ENCODE assay signal across 25 cellular contexts in genomic region chr1:66273674-66274073, GRCh38.
DNase-seq lines count a peak whose midpoint lies in the region; ATAC-seq and TF ChIP-seq lines count a peak whose summit lies in the region.
"Had no signal": no experiment of that assay in that cellular context is flagged by ENCODE, and none has a peak within 500 bp of the region (broad histone marks: within the 10 kb centered on the region; RNA-seq: fewer than 3 reads in every experiment).

No MANE protein-coding gene starts in this region.

- TF ChIP-seq POLR2A in adrenal gland (IDR thresholded peaks at IDR 0.05) = no peak

- H3K27ac Mint-ChIP-seq in natural killer cell treated with Interleukin-12 subunit alpha and Interleukin-12 subunit beta and Interleukin-15 and Interleukin-18, amount 100 ng/mL, for 72 hours = peak overlapping the region; percentile 96 to 99
- H3K27ac Mint-ChIP-seq in natural killer cell = no peak overlapping the region
- H3K27ac Mint-ChIP-seq in activated naive CD8-positive, alpha-beta T cell treated with anti-CD3 and anti-CD28 coated beads, Interleukin-2, amount 10 ng/mL, durations not matched to agents 7 days and 5 days = peak overlapping the region; percentile 50
- H3K27ac Mint-ChIP-seq: activated CD4-positive, alpha-beta memory T cell treated with anti-CD3 and anti-CD28 coated beads, Interleukin-2, amount 10 ng/mL, durations not matched to agents 7 days and 5 days; dendritic cell treated with granulocyte-macrophage colony-stimulating factor and Interleukin-4, amounts not matched to agents 40 ng/mL and 50 ng/mL, for 4 days; WTC11 had no signal

- no peaks in the 10 kb centered on the region for H3K9me3 Mint-ChIP-seq in natural killer cell treated with Interleukin-12 subunit alpha and Interleukin-12 subunit beta and Interleukin-15 and Interleukin-18, amount 100 ng/mL, for 72 hours
- no peaks in the 10 kb centered on the region for H3K9me3 Mint-ChIP-seq in natural killer cell
- peaks cover 1% of the 10 kb centered on the region for H3K9me3 Mint-ChIP-seq in activated naive CD8-positive, alpha-beta T cell treated with anti-CD3 and anti-CD28 coated beads, Interleukin-2, amount 10 ng/mL, durations not matched to agents 7 days and 5 days
- H3K9me3 Mint-ChIP-seq: activated CD4-positive, alpha-beta memory T cell treated with anti-CD3 and anti-CD28 coated beads, Interleukin-2, amount 10 ng/mL, durations not matched to agents 7 days and 5 days; CD8-positive, alpha-beta T cell; dendritic cell treated with granulocyte-macrophage colony-stimulating factor and Interleukin-4, amounts not matched to agents 40 ng/mL and 50 ng/mL, for 4 days; WTC11 had no signal

- H3K36me3 ChIP-seq in left ventricle myocardium inferior = no peaks in the 10 kb centered on the region
- no peaks in the 10 kb centered on the region for H3K36me3 ChIP-seq in adrenal gland (replicated peaks in 1 of 2)
- no peaks in the 10 kb centered on the region for H3K36me3 ChIP-seq in BE2C
- H3K36me3 ChIP-seq: sigmoid colon, SJCRH30, thoracic aorta had no signal

- ATAC-seq in natural killer cell treated with Interleukin-12 subunit alpha and Interleukin-12 subunit beta and Interleukin-15 and Interleukin-18, amount 100 ng/mL, for 72 hours = no peak
- ATAC-seq in natural killer cell = no peak
- no peak for ATAC-seq in activated naive CD8-positive, alpha-beta T cell treated with anti-CD3 and anti-CD28 coated beads, Interleukin-2, amount 10 ng/mL, durations not matched to agents 7 days and 5 days (ENCODE audit: low read depth)
- ATAC-seq: CD8-positive, alpha-beta T cell; GM12878; PC-3; WTC11 had no signal

- H3K27me3 ChIP-seq in left ventricle myocardium inferior (ENCODE audit: low read depth) (no peaks in the 10 kb centered on the region), adrenal gland (no peaks in the 10 kb centered on the region), BE2C (no peaks in the 10 kb centered on the region)
- H3K27me3 ChIP-seq: sigmoid colon, SJCRH30 had no signal

- peaks cover 65 to 70% of the 10 kb centered on the region in 2 donors for H3K4me1 Mint-ChIP-seq in natural killer cell treated with Interleukin-12 subunit alpha and Interleukin-12 subunit beta and Interleukin-15 and Interleukin-18, amount 100 ng/mL, for 72 hours (ENCODE audit: low read depth in 2 of 2)
- peaks cover 29 to 31% of the 10 kb centered on the region in 2 donors for H3K4me1 Mint-ChIP-seq in natural killer cell
- H3K4me1 Mint-ChIP-seq in activated naive CD8-positive, alpha-beta T cell treated with anti-CD3 and anti-CD28 coated beads, Interleukin-2, amount 10 ng/mL, durations not matched to agents 7 days and 5 days = peaks cover 69% of the 10 kb centered on the region

- TF ChIP-seq CTCF in natural killer cell (IDR thresholded peaks at IDR 0.05) (no peak), left ventricle myocardium inferior (IDR thresholded peaks at IDR 0.05; ENCODE audit: borderline replicate concordance) (no peak), adrenal gland (IDR thresholded peaks at IDR 0.05) (no peak), BE2C (IDR thresholded peaks at IDR 0.05; ENCODE audit: low read depth, low read length) (no peak)

- H3K27ac ChIP-seq in left ventricle myocardium inferior (replicated peaks) = peak overlapping the region; percentile 95
- H3K27ac ChIP-seq in adrenal gland = no peak overlapping the region
- H3K27ac ChIP-seq: SJCRH30, thoracic aorta had no signal

- no peak for DNase-seq in natural killer cell treated with Interleukin-12 subunit alpha and Interleukin-12 subunit beta and Interleukin-15 and Interleukin-18, amount 100 ng/mL, for 72 hours (ENCODE audit: low spot score)
- DNase-seq in natural killer cell (no peak), left ventricle myocardium inferior (no peak), adrenal gland (no peak), BE2C (no peak), NCI-H82 (lab: John Stamatoyannopoulos, UW) (no peak)
- no peak for DNase-seq in activated naive CD8-positive, alpha-beta T cell treated with anti-CD3 and anti-CD28 coated beads, Interleukin-2, amount 10 ng/mL, durations not matched to agents 7 days and 5 days
- DNase-seq in stimulated activated CD4-positive, alpha-beta T cell treated with anti-CD3 and anti-CD28 coated beads, Interleukin-4, amount 100 ng/mL, for 24 hours = no peak
- DNase-seq: activated CD4-positive, alpha-beta memory T cell treated with anti-CD3 and anti-CD28 coated beads, Interleukin-2, amount 10 ng/mL, durations not matched to agents 7 days and 5 days; CD8-positive, alpha-beta T cell; H7; KBM-7; NCI-H1694 treated with DMSO at 0.1 percent for 48 hours; NCI-H748 treated with DMSO at 0.1 percent for 48 hours; PC-3; sigmoid colon; SJCRH30; stimulated activated naive CD4-positive, alpha-beta T cell; T-helper 2 cell had no signal

- H3K4me3 ChIP-seq in left ventricle myocardium inferior (no peak overlapping the region), adrenal gland (no peak overlapping the region), BE2C (ENCODE audit: low read depth, low read length) (no peak overlapping the region)
- H3K4me3 ChIP-seq: GM12878, lung, sigmoid colon, SJCRH30, thoracic aorta had no signal

- no peaks in the 10 kb centered on the region for H3K27me3 Mint-ChIP-seq in natural killer cell treated with Interleukin-12 subunit alpha and Interleukin-12 subunit beta and Interleukin-15 and Interleukin-18, amount 100 ng/mL, for 72 hours
- H3K27me3 Mint-ChIP-seq in natural killer cell (ENCODE audit: low read depth in 2 of 2) = peaks cover 0 to 9% of the 10 kb centered on the region in 2 donors
- H3K27me3 Mint-ChIP-seq in activated naive CD8-positive, alpha-beta T cell treated with anti-CD3 and anti-CD28 coated beads, Interleukin-2, amount 10 ng/mL, durations not matched to agents 7 days and 5 days = no peaks in the 10 kb centered on the region
- H3K27me3 Mint-ChIP-seq: activated naive CD8-positive, alpha-beta T cell; dendritic cell treated with granulocyte-macrophage colony-stimulating factor and Interleukin-4, amounts not matched to agents 40 ng/mL and 50 ng/mL, for 4 days had no signal

- H3K9me3 ChIP-seq in left ventricle myocardium inferior (replicated peaks) = no peaks in the 10 kb centered on the region
- H3K9me3 ChIP-seq in adrenal gland (replicated peaks in 1 of 3) = no peaks in the 10 kb centered on the region
- no peaks in the 10 kb centered on the region for H3K9me3 ChIP-seq in BE2C
- H3K9me3 ChIP-seq: sigmoid colon, SJCRH30, thoracic aorta had no signal

- H3K4me1 ChIP-seq in left ventricle myocardium inferior = peaks cover 81% of the 10 kb centered on the region
- H3K4me1 ChIP-seq in adrenal gland (replicated peaks in 1 of 2) = peaks cover 12 to 46% of the 10 kb centered on the region in 2 donors
- H3K4me1 ChIP-seq in BE2C = peaks cover 3% of the 10 kb centered on the region; the same call in 1 of the 2 replicates

- intact Hi-C loops in natural killer cell (cut with micrococcal nuclease) = no loop called here
- intact Hi-C loops in left ventricle myocardium inferior (cut with micrococcal nuclease) = loop anchor here (5.0 kb wide), 1 partner anchor 79 kb away; no protein-coding TSS in a partner anchor
- intact Hi-C loops in adrenal gland (cut with DNase I) = no loop called here

- H3K36me3 Mint-ChIP-seq in natural killer cell treated with Interleukin-12 subunit alpha and Interleukin-12 subunit beta and Interleukin-15 and Interleukin-18, amount 100 ng/mL, for 72 hours = no peaks in the 10 kb centered on the region
- H3K36me3 Mint-ChIP-seq in natural killer cell = no peaks in the 10 kb centered on the region
- peaks cover 5% of the 10 kb centered on the region for H3K36me3 Mint-ChIP-seq in activated naive CD8-positive, alpha-beta T cell treated with anti-CD3 and anti-CD28 coated beads, Interleukin-2, amount 10 ng/mL, durations not matched to agents 7 days and 5 days
- H3K36me3 Mint-ChIP-seq: activated naive CD8-positive, alpha-beta T cell; CD8-positive, alpha-beta T cell; WTC11 had no signal

- peak overlapping the region; percentile 60 for H3K4me3 Mint-ChIP-seq in natural killer cell treated with Interleukin-12 subunit alpha and Interleukin-12 subunit beta and Interleukin-15 and Interleukin-18, amount 100 ng/mL, for 72 hours
- H3K4me3 Mint-ChIP-seq in natural killer cell = no peak overlapping the region
- H3K4me3 Mint-ChIP-seq in activated naive CD8-positive, alpha-beta T cell treated with anti-CD3 and anti-CD28 coated beads, Interleukin-2, amount 10 ng/mL, durations not matched to agents 7 days and 5 days = peak overlapping the region; percentile 33
- H3K4me3 Mint-ChIP-seq: activated CD4-positive, alpha-beta memory T cell treated with anti-CD3 and anti-CD28 coated beads, Interleukin-2, amount 10 ng/mL, durations not matched to agents 7 days and 5 days; activated naive CD8-positive, alpha-beta T cell; CD8-positive, alpha-beta T cell; dendritic cell treated with granulocyte-macrophage colony-stimulating factor and Interleukin-4, amounts not matched to agents 40 ng/mL and 50 ng/mL, for 4 days; WTC11 had no signal

- POLR2A ChIA-PET in activated naive CD8-positive, alpha-beta T cell treated with anti-CD3 and anti-CD28 coated beads, Interleukin-2, amount 10 ng/mL, durations not matched to agents 7 days and 5 days (lab: Charles Lee) = interaction anchor here (0.6 to 3.7 kb wide), 2 partner anchors 16 to 58 kb away, joined by 3 to 33 read pairs; no protein-coding TSS in a partner anchor

- 72 to 84% (median 78%) methylated on average over 2 of the region's 2 CpGs for WGBS in adrenal gland, 4 donors

Comparison
In these comparisons a context has a peak if more than half of its experiments do, and no peak if none do; other contexts are left out.
1. H3K27ac Mint-ChIP-seq: peak in natural killer cell treated with Interleukin-12 subunit alpha and Interleukin-12 subunit beta and Interleukin-15 and Interleukin-18, amount 100 ng/mL, for 72 hours (2 of 2) and activated naive CD8-positive, alpha-beta T cell treated with anti-CD3 and anti-CD28 coated beads, Interleukin-2, amount 10 ng/mL, durations not matched to agents 7 days and 5 days (single experiment); none in natural killer cell (0 of 2).